In genomic region chr1:234790333-234790732, GRCh38 we compare ENCODE assay signal across 5 cellular contexts.
DNase-seq lines count a peak whose midpoint lies in the region; ATAC-seq, FAIRE-seq and TF ChIP-seq lines count a peak whose summit lies in the region.
"Not testable (repeated sequence)": the region's sequence is repeated elsewhere in the genome, so short reads cannot be mapped to it uniquely, and the experiment has no call there.

No MANE protein-coding gene starts in this region.

- WGBS in GM12878 (ENCODE audit: insufficient coverage, insufficient replicate concordance, low lambda C conversion rate, missing lambda C conversion rate) = no CpG with 5 or more reads among the region's 1 CpG
- no CpG with 5 or more reads among the region's 1 CpG for WGBS in H1 (ENCODE audit: extremely low coverage in 1 of 2, insufficient coverage in 1 of 2, insufficient read length in 1 of 2, insufficient replicate concordance in 2 of 2, low coverage in 1 of 2, low lambda C conversion rate in 2 of 2, missing lambda C conversion rate in 1 of 2), 2 experiments

- not testable (repeated sequence) for H3K27ac ChIP-seq in GM12878 (ENCODE audit: control insufficient read depth, insufficient read depth); H1 (ENCODE audit: low read depth, low read length)

- not testable (repeated sequence) for H3K4me1 Mint-ChIP-seq in activated T-helper 17 cell treated with anti-CD3 and anti-CD28 coated beads, Interleukin-2, amount 50 U/mL, for 72 hours; stimulated activated naive CD8-positive, alpha-beta T cell treated with anti-CD3 and anti-CD28 coated beads, Interleukin-15, amount 100 ng/mL, for 72 hours

- H3K4ac ChIP-seq in H1 (replicated peaks; ENCODE audit: insufficient read length, low read depth, low read length) = not testable (repeated sequence)

- RAD21 ChIA-PET in GM12878 (lab: Charles Lee; ENCODE audit: unreplicated experiment) = not testable (repeated sequence)

- not testable (repeated sequence) for H3K18ac ChIP-seq in H1 (ENCODE audit: extremely low read depth, low read length)

- FAIRE-seq in GM12891 (lab: Jason Lieb, UNC) (peak; percentile 62), GM12878 (lab: Jason Lieb, UNC) (peak; percentile 13), H1 (lab: Jason Lieb, UNC) (peak; percentile 57)

- H3K9ac ChIP-seq in GM12878 (ENCODE audit: control insufficient read depth, insufficient read depth, low read length); H1 (replicated peaks in 1 of 4; ENCODE audit: extremely low read depth in 1 of 4, low read depth in 3 of 4, low read length in 3 of 4): not testable (repeated sequence)

- not testable (repeated sequence) for H3K79me2 ChIP-seq in GM12878 (ENCODE audit: control insufficient read depth, insufficient read depth, low read length); H1 (ENCODE audit: control insufficient read depth in 1 of 2, insufficient read depth in 2 of 2, low read length in 2 of 2)

- SMC1A ChIA-PET in GM12878 (lab: Charles Lee; ENCODE audit: uncharacterized antibody, unreplicated experiment) = not testable (repeated sequence)

- H4K91ac ChIP-seq in H1 (replicated peaks; ENCODE audit: insufficient read length, low read length) = not testable (repeated sequence)

- TF ChIP-seq EP300 in GM12878 (IDR thresholded peaks at IDR 0.05; ENCODE audit: borderline replicate concordance in 1 of 2, control insufficient read depth in 1 of 2, low read depth in 2 of 2, low read length in 2 of 2); H1 (IDR thresholded peaks at IDR 0.05; ENCODE audit: borderline replicate concordance in 1 of 2, low read depth in 2 of 2, low read length in 2 of 2): not testable (repeated sequence)

- H4K20me1 ChIP-seq in GM12878 (ENCODE audit: control insufficient read depth, insufficient read depth); H1 (replicated peaks in 1 of 2; ENCODE audit: control insufficient read depth in 1 of 2, insufficient read depth in 2 of 2, low read length in 2 of 2): not testable (repeated sequence)

- not testable (repeated sequence) for H3K36me3 Mint-ChIP-seq in activated T-helper 17 cell treated with anti-CD3 and anti-CD28 coated beads, Interleukin-2, amount 50 U/mL, for 72 hours (ENCODE audit: low read depth)

- H3K4me1 ChIP-seq in GM12878 (ENCODE audit: control insufficient read depth, insufficient read depth, low read length); H1 (replicated peaks in 1 of 4; ENCODE audit: control insufficient read depth in 3 of 4, insufficient read depth in 4 of 4, low read length in 3 of 4): not testable (repeated sequence)

- H3K36me3 ChIP-seq in GM12878 (ENCODE audit: control insufficient read depth in 2 of 2, insufficient read depth in 2 of 2, low read length in 1 of 2); H1 (ENCODE audit: control insufficient read depth in 2 of 4, insufficient read depth in 4 of 4, low read length in 3 of 4): not testable (repeated sequence)

- in situ Hi-C loops in GM12878 (cut with MboI) = not testable (repeated sequence)

- H4K5ac ChIP-seq in H1 (ENCODE audit: insufficient read length, low read depth, low read length) = not testable (repeated sequence)

- H3K27me3 Mint-ChIP-seq in activated T-helper 17 cell treated with anti-CD3 and anti-CD28 coated beads, Interleukin-2, amount 50 U/mL, for 72 hours; stimulated activated naive CD8-positive, alpha-beta T cell treated with anti-CD3 and anti-CD28 coated beads, Interleukin-15, amount 100 ng/mL, for 72 hours: not testable (repeated sequence)

- not testable (repeated sequence) for H2BK12ac ChIP-seq in H1 (ENCODE audit: low read depth, low read length)

- TF ChIP-seq POLR2A in GM12891 (IDR thresholded peaks at IDR 0.05; ENCODE audit: low read depth, low read length); GM12878 (IDR thresholded peaks at IDR 0.05; ENCODE audit: low read depth, low read length); H1 (IDR thresholded peaks at IDR 0.05; ENCODE audit: control extremely low read depth in 1 of 2, low read depth in 2 of 2, low read length in 2 of 2): not testable (repeated sequence)

- H3K14ac ChIP-seq in H1 (ENCODE audit: insufficient read length) = not testable (repeated sequence)

- H2BK120ac ChIP-seq in H1 (replicated peaks; ENCODE audit: low read depth, low read length) = not testable (repeated sequence)

- not testable (repeated sequence) for H3K27me3 ChIP-seq in GM12878 (replicated peaks in 1 of 2; ENCODE audit: control insufficient read depth in 2 of 2, insufficient read depth in 2 of 2, low read length in 1 of 2); H1 (replicated peaks in 1 of 4; ENCODE audit: control insufficient read depth in 3 of 4, extremely low read depth in 1 of 4, insufficient read depth in 3 of 4, low read length in 3 of 4)

- H3K79me1 ChIP-seq in H1 (ENCODE audit: low read depth, low read length) = not testable (repeated sequence)

- TF ChIP-seq CTCF in GM12878 (IDR thresholded peaks at IDR 0.05 in 2 of 3, conservative IDR thresholded peaks at IDR 0.05 in 1 of 3; ENCODE audit: control insufficient read depth in 2 of 3, extremely low read depth in 1 of 3, insufficient read depth in 1 of 3, low read depth in 3 of 3, low read length in 3 of 3); H1 (IDR thresholded peaks at IDR 0.05; ENCODE audit: control extremely low read depth in 1 of 3, insufficient read depth in 1 of 3, low read depth in 1 of 3, low read length in 3 of 3): not testable (repeated sequence)

- not testable (repeated sequence) for H2BK15ac ChIP-seq in H1 (ENCODE audit: low read length)

- not testable (repeated sequence) for H2AFZ ChIP-seq in GM12878 (ENCODE audit: control insufficient read depth, low read depth, low read length); H1 (ENCODE audit: low read length)

- intact Hi-C loops in GM12878 (cut with micrococcal nuclease; ENCODE audit: unreplicated experiment) = not testable (repeated sequence)

- not testable (repeated sequence) for H3K4me3 Mint-ChIP-seq in activated T-helper 17 cell treated with anti-CD3 and anti-CD28 coated beads, Interleukin-2, amount 50 U/mL, for 72 hours; stimulated activated naive CD8-positive, alpha-beta T cell treated with anti-CD3 and anti-CD28 coated beads, Interleukin-15, amount 100 ng/mL, for 72 hours

- H4K8ac ChIP-seq in H1 (ENCODE audit: extremely low read depth, insufficient read depth, low read length) = not testable (repeated sequence)

- H2BK5ac ChIP-seq in H1 (ENCODE audit: low read depth, low read length) = not testable (repeated sequence)

- not testable (repeated sequence) for H3K23ac ChIP-seq in H1 (ENCODE audit: insufficient read length)

- not testable (repeated sequence) for BruUV-seq in GM12878 (replicated peaks; lab: Mats Ljungman, UMichigan)

- TF ChIP-seq RAD21 in GM12878 (IDR thresholded peaks at IDR 0.05; ENCODE audit: insufficient read depth, low read depth, low read length); H1 (IDR thresholded peaks at IDR 0.05 in 1 of 2, conservative IDR thresholded peaks at IDR 0.05 in 1 of 2; ENCODE audit: low read depth in 2 of 2, low read length in 2 of 2): not testable (repeated sequence)

- not testable (repeated sequence) for H2BK20ac ChIP-seq in H1 (ENCODE audit: low read length)

- not testable (repeated sequence) for H3K27ac Mint-ChIP-seq in activated T-helper 17 cell treated with anti-CD3 and anti-CD28 coated beads, Interleukin-2, amount 50 U/mL, for 72 hours; stimulated activated naive CD8-positive, alpha-beta T cell treated with anti-CD3 and anti-CD28 coated beads, Interleukin-15, amount 100 ng/mL, for 72 hours

- POLR2A ChIA-PET in GM12878 (lab: Charles Lee); H1 (lab: Charles Lee; ENCODE audit: partially characterized antibody): not testable (repeated sequence)

- not testable (repeated sequence) for H3K9me3 ChIP-seq in GM12878 (replicated peaks; ENCODE audit: control insufficient read depth, insufficient read depth, low read length); H1 (ENCODE audit: insufficient read depth in 2 of 2, low read depth in 1 of 2, low read length in 1 of 2)

- ATAC-seq in activated T-helper 17 cell treated with anti-CD3 and anti-CD28 coated beads, Interleukin-2, amount 50 U/mL, for 72 hours (replicated peaks) = peak; percentile 54
- ATAC-seq in GM12878 = not testable (repeated sequence)
- peak; percentile 60 for ATAC-seq in stimulated activated naive CD8-positive, alpha-beta T cell treated with anti-CD3 and anti-CD28 coated beads, Interleukin-15, amount 100 ng/mL, for 72 hours

- H3K9me3 Mint-ChIP-seq in activated T-helper 17 cell treated with anti-CD3 and anti-CD28 coated beads, Interleukin-2, amount 50 U/mL, for 72 hours; stimulated activated naive CD8-positive, alpha-beta T cell treated with anti-CD3 and anti-CD28 coated beads, Interleukin-15, amount 100 ng/mL, for 72 hours: not testable (repeated sequence)

- H3K4me2 ChIP-seq in GM12878 (ENCODE audit: control insufficient read depth, insufficient read depth); H1 (ENCODE audit: insufficient read depth in 1 of 2, low read depth in 2 of 2, low read length in 2 of 2): not testable (repeated sequence)

- not testable (repeated sequence) for DNase-seq in GM12891 (ENCODE audit: insufficient read length, low spot score); GM12878 (ENCODE audit: low read depth, low spot score); H1 (ENCODE audit: low read depth in 1 of 2, low spot score in 2 of 2); stimulated activated naive CD8-positive, alpha-beta T cell treated with anti-CD3 and anti-CD28 coated beads, Interleukin-15, amount 100 ng/mL, for 72 hours

- not testable (repeated sequence) for H3K56ac ChIP-seq in H1 (replicated peaks; ENCODE audit: insufficient read length, low read depth, low read length)

- CTCF ChIA-PET in GM12878 (lab: Yijun Ruan, JAX); H1 (lab: Charles Lee; ENCODE audit: partially characterized antibody): not testable (repeated sequence)

- not testable (repeated sequence) for H2AK5ac ChIP-seq in H1 (ENCODE audit: low read depth, low read length)

- H3K23me2 ChIP-seq in H1 (ENCODE audit: low read depth, low read length) = not testable (repeated sequence)

- H3K4me3 ChIP-seq in GM12878; H1 (ENCODE audit: extremely low read depth in 1 of 4, insufficient read depth in 2 of 4, low read depth in 3 of 4, low read length in 4 of 4): not testable (repeated sequence)
